Comparison of ENCODE assay signal across 1 cellular context in the genomic region with DNA sequence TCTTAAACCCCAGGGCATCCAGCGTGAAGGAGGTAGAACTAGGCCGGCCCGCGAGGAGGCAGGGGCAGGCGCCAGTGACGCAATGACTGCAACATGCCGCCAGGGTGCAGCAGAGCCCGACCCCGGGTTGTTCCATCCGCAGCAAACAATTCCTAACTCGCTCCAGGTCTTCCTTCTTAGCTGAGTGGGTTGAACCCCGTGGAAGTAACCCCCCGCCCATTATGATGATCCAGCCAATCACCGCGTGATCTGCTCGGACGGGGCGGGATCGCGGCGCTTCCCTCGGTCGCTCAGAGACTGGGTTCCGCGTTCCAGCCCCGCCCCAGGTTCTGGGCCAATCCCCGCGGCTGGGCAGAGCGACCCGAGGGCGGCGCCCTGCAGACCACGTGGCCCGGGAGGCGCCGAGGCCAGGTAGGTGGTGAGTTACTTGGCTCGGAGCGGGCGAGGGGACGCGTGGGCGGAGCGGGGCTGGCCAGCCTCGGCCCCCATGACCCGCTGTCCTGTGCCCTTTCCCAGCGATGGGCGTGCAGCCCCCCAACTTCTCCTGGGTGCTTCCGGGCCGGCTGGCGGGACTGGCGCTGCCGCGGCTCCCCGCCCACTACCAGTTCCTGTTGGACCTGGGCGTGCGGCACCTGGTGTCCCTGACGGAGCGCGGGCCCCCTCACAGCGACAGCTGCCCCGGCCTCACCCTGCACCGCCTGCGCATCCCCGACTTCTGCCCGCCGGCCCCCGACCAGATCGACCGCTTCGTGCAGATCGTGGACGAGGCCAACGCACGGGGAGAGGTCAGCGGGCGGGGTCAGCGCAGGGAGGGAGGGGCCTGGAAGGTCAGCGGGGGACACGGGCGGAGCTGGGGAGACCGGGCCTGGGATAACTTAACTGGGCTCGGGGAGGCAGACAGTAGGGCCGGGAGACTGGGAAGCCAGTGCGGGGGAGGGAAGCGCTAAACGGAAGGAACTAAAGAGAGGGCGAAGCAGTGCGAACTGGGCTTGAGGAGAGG.
TF ChIP-seq lines count a peak whose summit lies in the region.

A gene (plus strand): TSS at position 380 of the 1,000 bp plus-strand sequence. CDS start 139 bp downstream, at position 519.

TF ChIP-seq in K562, 482 proteins besides CTCF, POLR2A, EP300 and RAD21 (continued from another document and continues in another):
- no peak for TF ChIP-seq GTF2E2 (tag; IDR thresholded peaks at IDR 0.05)
- no peak for TF ChIP-seq ASH1L (IDR thresholded peaks at IDR 0.05; ENCODE audit: borderline replicate concordance, low read depth, partially characterized antibody)
- TF ChIP-seq, protein P1, sequence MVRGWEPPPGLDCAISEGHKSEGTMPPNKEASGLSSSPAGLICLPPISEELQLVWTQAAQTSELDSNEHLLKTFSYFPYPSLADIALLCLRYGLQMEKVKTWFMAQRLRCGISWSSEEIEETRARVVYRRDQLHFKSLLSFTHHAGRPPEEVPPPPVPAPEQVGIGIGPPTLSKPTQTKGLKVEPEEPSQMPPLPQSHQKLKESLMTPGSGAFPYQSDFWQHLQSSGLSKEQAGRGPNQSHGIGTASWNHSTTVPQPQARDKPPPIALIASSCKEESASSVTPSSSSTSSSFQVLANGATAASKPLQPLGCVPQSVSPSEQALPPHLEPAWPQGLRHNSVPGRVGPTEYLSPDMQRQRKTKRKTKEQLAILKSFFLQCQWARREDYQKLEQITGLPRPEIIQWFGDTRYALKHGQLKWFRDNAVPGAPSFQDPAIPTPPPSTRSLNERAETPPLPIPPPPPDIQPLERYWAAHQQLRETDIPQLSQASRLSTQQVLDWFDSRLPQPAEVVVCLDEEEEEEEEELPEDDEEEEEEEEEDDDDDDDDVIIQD (CRISPR knock-in tag; IDR thresholded peaks at IDR 0.05), result no peak
- TF ChIP-seq CEBPG (CRISPR knock-in tag; IDR thresholded peaks at IDR 0.05), result peak; percentile 91
- peak; percentile 94 to 96 for TF ChIP-seq CEBPG (tag; conservative IDR thresholded peaks at IDR 0.05 in 1 of 2, IDR thresholded peaks at IDR 0.05 in 1 of 2)
- TF ChIP-seq PHTF2 (CRISPR knock-in tag; IDR thresholded peaks at IDR 0.05), result no peak
- no peak for TF ChIP-seq CHD1 (IDR thresholded peaks at IDR 0.05; ENCODE audit: low read length)
- no peak for TF ChIP-seq ZNF311 (CRISPR knock-in tag; IDR thresholded peaks at IDR 0.05)
- TF ChIP-seq SRSF1 (IDR thresholded peaks at IDR 0.05; ENCODE audit: low read depth, low read length), result no peak
- TF ChIP-seq PHF20 (IDR thresholded peaks at IDR 0.05; ENCODE audit: partially characterized antibody), result peak; percentile 66
- TF ChIP-seq XRCC3 (IDR thresholded peaks at IDR 0.05), result no peak
- no peak for TF ChIP-seq ZNF644 (tag; IDR thresholded peaks at IDR 0.05; ENCODE audit: low read depth)
- no peak for TF ChIP-seq CHD4 (IDR thresholded peaks at IDR 0.05; ENCODE audit: insufficient read depth, insufficient replicate concordance, low read depth, low read length, poor library complexity, severe bottlenecking)
- TF ChIP-seq, protein P2, sequence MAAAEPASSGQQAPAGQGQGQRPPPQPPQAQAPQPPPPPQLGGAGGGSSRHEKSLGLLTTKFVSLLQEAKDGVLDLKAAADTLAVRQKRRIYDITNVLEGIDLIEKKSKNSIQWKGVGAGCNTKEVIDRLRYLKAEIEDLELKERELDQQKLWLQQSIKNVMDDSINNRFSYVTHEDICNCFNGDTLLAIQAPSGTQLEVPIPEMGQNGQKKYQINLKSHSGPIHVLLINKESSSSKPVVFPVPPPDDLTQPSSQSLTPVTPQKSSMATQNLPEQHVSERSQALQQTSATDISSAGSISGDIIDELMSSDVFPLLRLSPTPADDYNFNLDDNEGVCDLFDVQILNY (CRISPR knock-in tag; IDR thresholded peaks at IDR 0.05), result peak; percentile 89; the same call in 1 of the 2 replicates
- TF ChIP-seq ZNF717 (CRISPR knock-in tag; IDR thresholded peaks at IDR 0.05), result no peak
- no peak for TF ChIP-seq MEIS2 (IDR thresholded peaks at IDR 0.05; ENCODE audit: partially characterized antibody)
- TF ChIP-seq FOXP1 (CRISPR knock-in tag; IDR thresholded peaks at IDR 0.05), result peak; percentile 90; the same call in 1 of the 2 replicates
- TF ChIP-seq, protein P3, sequence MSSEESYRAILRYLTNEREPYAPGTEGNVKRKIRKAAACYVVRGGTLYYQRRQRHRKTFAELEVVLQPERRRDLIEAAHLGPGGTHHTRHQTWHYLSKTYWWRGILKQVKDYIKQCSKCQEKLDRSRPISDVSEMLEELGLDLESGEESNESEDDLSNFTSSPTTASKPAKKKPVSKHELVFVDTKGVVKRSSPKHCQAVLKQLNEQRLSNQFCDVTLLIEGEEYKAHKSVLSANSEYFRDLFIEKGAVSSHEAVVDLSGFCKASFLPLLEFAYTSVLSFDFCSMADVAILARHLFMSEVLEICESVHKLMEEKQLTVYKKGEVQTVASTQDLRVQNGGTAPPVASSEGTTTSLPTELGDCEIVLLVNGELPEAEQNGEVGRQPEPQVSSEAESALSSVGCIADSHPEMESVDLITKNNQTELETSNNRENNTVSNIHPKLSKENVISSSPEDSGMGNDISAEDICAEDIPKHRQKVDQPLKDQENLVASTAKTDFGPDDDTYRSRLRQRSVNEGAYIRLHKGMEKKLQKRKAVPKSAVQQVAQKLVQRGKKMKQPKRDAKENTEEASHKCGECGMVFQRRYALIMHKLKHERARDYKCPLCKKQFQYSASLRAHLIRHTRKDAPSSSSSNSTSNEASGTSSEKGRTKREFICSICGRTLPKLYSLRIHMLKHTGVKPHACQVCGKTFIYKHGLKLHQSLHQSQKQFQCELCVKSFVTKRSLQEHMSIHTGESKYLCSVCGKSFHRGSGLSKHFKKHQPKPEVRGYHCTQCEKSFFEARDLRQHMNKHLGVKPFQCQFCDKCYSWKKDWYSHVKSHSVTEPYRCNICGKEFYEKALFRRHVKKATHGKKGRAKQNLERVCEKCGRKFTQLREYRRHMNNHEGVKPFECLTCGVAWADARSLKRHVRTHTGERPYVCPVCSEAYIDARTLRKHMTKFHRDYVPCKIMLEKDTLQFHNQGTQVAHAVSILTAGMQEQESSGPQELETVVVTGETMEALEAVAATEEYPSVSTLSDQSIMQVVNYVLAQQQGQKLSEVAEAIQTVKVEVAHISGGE (CRISPR knock-in tag; IDR thresholded peaks at IDR 0.05), result 0 out of 6 replicates have a peak, but pooled peaks of 1 of the 3 experiments have one; percentile 12
- TF ChIP-seq ZNF830 (CRISPR knock-in tag; IDR thresholded peaks at IDR 0.05), result no peak
- TF ChIP-seq SMAD1 (IDR thresholded peaks at IDR 0.05; ENCODE audit: low read depth, low read length, partially characterized antibody), result no peak
- TF ChIP-seq ETV6 (IDR thresholded peaks at IDR 0.05; ENCODE audit: borderline replicate concordance in 1 of 2, low read depth in 2 of 2, low read length in 1 of 2), result no peak
- 0 out of 2 replicates have a peak, but pooled peaks have one; percentile 14 for TF ChIP-seq ETV6 (CRISPR knock-in tag; IDR thresholded peaks at IDR 0.05; ENCODE audit: borderline replicate concordance)
- TF ChIP-seq NRF1 (conservative IDR thresholded peaks at IDR 0.05 in 1 of 2, IDR thresholded peaks at IDR 0.05 in 1 of 2), result peak; percentile 81 to 86
- TF ChIP-seq XRCC5 (IDR thresholded peaks at IDR 0.05; ENCODE audit: low read depth, low read length), result peak; percentile 80; the same call in 1 of the 2 replicates
- no peak for TF ChIP-seq MTA1 (IDR thresholded peaks at IDR 0.05; ENCODE audit: borderline replicate concordance)
- no peak for TF ChIP-seq BRD4 (IDR thresholded peaks at IDR 0.05)
- TF ChIP-seq SMARCB1 (IDR thresholded peaks at IDR 0.05; ENCODE audit: insufficient read length, low read depth), result no peak
- TF ChIP-seq ZNF324 (CRISPR knock-in tag; IDR thresholded peaks at IDR 0.05), result no peak
- TF ChIP-seq GTF2F1 (IDR thresholded peaks at IDR 0.05; ENCODE audit: low read depth, low read length), result no peak
- TF ChIP-seq CAMTA2 (CRISPR knock-in tag; conservative IDR thresholded peaks at IDR 0.05), result no peak
- TF ChIP-seq KDM1A (IDR thresholded peaks at IDR 0.05), result no peak
- TF ChIP-seq TOE1 (IDR thresholded peaks at IDR 0.05; ENCODE audit: borderline replicate concordance), result 0 out of 2 replicates have a peak, but pooled peaks have one; percentile 26
- TF ChIP-seq TOE1 (CRISPR knock-in tag; IDR thresholded peaks at IDR 0.05; ENCODE audit: borderline replicate concordance, low read depth), result no peak
- TF ChIP-seq CBX2 (IDR thresholded peaks at IDR 0.05; ENCODE audit: insufficient read depth, low read length, poor library complexity, severe bottlenecking), result no peak
- TF ChIP-seq FIP1L1 (IDR thresholded peaks at IDR 0.05; ENCODE audit: low read depth, low read length, poor library complexity, severe bottlenecking), result no peak
- TF ChIP-seq ZNF121 (CRISPR knock-in tag; conservative IDR thresholded peaks at IDR 0.05), result no peak
- TF ChIP-seq SREBF2 (CRISPR knock-in tag; IDR thresholded peaks at IDR 0.05), result no peak
- TF ChIP-seq FOXA1 (IDR thresholded peaks at IDR 0.05; ENCODE audit: borderline replicate concordance), result no peak
- TF ChIP-seq ZNF75A (CRISPR knock-in tag; IDR thresholded peaks at IDR 0.05), result no peak
- no peak; the same call in 1 of the 2 replicates for TF ChIP-seq SOX6 (IDR thresholded peaks at IDR 0.05)
- TF ChIP-seq CTBP1 (IDR thresholded peaks at IDR 0.05; ENCODE audit: borderline replicate concordance), result peak; percentile 78
- TF ChIP-seq, protein P4, sequence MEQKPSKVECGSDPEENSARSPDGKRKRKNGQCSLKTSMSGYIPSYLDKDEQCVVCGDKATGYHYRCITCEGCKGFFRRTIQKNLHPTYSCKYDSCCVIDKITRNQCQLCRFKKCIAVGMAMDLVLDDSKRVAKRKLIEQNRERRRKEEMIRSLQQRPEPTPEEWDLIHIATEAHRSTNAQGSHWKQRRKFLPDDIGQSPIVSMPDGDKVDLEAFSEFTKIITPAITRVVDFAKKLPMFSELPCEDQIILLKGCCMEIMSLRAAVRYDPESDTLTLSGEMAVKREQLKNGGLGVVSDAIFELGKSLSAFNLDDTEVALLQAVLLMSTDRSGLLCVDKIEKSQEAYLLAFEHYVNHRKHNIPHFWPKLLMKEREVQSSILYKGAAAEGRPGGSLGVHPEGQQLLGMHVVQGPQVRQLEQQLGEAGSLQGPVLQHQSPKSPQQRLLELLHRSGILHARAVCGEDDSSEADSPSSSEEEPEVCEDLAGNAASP (IDR thresholded peaks at IDR 0.05), result no peak; the same call in 1 of the 2 replicates
- no peak for TF ChIP-seq ZNF12 (CRISPR knock-in tag; IDR thresholded peaks at IDR 0.05)
- peak in 1 of 2 experiments; percentile 94; a peak in 2 of 4 replicates for TF ChIP-seq HDAC1 (IDR thresholded peaks at IDR 0.05)
- TF ChIP-seq ILK (tag; IDR thresholded peaks at IDR 0.05; ENCODE audit: borderline replicate concordance, low read depth), result no peak
- TF ChIP-seq, protein P5, sequence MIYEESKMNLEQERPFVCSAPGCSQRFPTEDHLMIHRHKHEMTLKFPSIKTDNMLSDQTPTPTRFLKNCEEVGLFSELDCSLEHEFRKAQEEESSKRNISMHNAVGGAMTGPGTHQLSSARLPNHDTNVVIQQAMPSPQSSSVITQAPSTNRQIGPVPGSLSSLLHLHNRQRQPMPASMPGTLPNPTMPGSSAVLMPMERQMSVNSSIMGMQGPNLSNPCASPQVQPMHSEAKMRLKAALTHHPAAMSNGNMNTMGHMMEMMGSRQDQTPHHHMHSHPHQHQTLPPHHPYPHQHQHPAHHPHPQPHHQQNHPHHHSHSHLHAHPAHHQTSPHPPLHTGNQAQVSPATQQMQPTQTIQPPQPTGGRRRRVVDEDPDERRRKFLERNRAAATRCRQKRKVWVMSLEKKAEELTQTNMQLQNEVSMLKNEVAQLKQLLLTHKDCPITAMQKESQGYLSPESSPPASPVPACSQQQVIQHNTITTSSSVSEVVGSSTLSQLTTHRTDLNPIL (CRISPR knock-in tag; IDR thresholded peaks at IDR 0.05), result no peak
- TF ChIP-seq NFATC3 (IDR thresholded peaks at IDR 0.05), result no peak
- TF ChIP-seq HNRNPL (IDR thresholded peaks at IDR 0.05; ENCODE audit: low read depth, low read length), result 0 out of 2 replicates have a peak, but pooled peaks have one; percentile 57
- no peak for TF ChIP-seq ZNF212 (CRISPR knock-in tag; IDR thresholded peaks at IDR 0.05)
- no peak for TF ChIP-seq HLTF (IDR thresholded peaks at IDR 0.05)
- TF ChIP-seq, protein P6, sequence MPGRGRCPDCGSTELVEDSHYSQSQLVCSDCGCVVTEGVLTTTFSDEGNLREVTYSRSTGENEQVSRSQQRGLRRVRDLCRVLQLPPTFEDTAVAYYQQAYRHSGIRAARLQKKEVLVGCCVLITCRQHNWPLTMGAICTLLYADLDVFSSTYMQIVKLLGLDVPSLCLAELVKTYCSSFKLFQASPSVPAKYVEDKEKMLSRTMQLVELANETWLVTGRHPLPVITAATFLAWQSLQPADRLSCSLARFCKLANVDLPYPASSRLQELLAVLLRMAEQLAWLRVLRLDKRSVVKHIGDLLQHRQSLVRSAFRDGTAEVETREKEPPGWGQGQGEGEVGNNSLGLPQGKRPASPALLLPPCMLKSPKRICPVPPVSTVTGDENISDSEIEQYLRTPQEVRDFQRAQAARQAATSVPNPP (IDR thresholded peaks at IDR 0.05; ENCODE audit: borderline replicate concordance, insufficient read depth, insufficient read length), result no peak
- no peak for TF ChIP-seq SMAD2 (IDR thresholded peaks at IDR 0.05; ENCODE audit: low read depth, low read length)
- no peak for TF ChIP-seq TAL1 (IDR thresholded peaks at IDR 0.05)
- TF ChIP-seq, protein P7, sequence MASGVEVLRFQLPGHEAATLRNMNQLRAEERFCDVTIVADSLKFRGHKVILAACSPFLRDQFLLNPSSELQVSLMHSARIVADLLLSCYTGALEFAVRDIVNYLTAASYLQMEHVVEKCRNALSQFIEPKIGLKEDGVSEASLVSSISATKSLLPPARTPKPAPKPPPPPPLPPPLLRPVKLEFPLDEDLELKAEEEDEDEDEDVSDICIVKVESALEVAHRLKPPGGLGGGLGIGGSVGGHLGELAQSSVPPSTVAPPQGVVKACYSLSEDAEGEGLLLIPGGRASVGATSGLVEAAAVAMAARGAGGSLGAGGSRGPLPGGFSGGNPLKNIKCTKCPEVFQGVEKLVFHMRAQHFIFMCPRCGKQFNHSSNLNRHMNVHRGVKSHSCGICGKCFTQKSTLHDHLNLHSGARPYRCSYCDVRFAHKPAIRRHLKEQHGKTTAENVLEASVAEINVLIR (CRISPR knock-in tag; IDR thresholded peaks at IDR 0.05), result no peak
- TF ChIP-seq SUPT5H (IDR thresholded peaks at IDR 0.05), result 0 out of 2 replicates have a peak, but pooled peaks have one; percentile 39
- no peak for TF ChIP-seq ZNF253 (CRISPR knock-in tag; conservative IDR thresholded peaks at IDR 0.05)
